In genomic region chr11:47924184-47924671, GRCh38 we compare ENCODE assay signal across 9 cellular contexts. TPM values are rescaled to one million over a fixed set of nuclear protein-coding genes. Genes with fewer than 3 reads are reported as not detected.
DNase-seq lines count a peak whose midpoint lies in the region; ATAC-seq and TF ChIP-seq lines count a peak whose summit lies in the region.
"Had no signal": no experiment of that assay in that cellular context is flagged by ENCODE, and none has a peak within 500 bp of the region (broad histone marks: within the 10 kb centered on the region; RNA-seq: fewer than 3 reads in every experiment).

No MANE protein-coding gene starts in this region.

- no peak overlapping the region for H3K27ac ChIP-seq in RWPE2 (ENCODE audit: poor library complexity, severe bottlenecking)
- H3K27ac ChIP-seq in suprapubic skin, result peak overlapping the region; percentile 41
- no peak overlapping the region for H3K27ac ChIP-seq in aorta (ENCODE audit: low read depth in 1 of 2, low read length in 2 of 2)

- H3K36me3 ChIP-seq in RWPE2 (ENCODE audit: low read depth) (no peaks in the 10 kb centered on the region), suprapubic skin (no peaks in the 10 kb centered on the region), aorta (ENCODE audit: control insufficient read depth in 1 of 2, insufficient read depth in 2 of 2, low read length in 1 of 2) (no peaks in the 10 kb centered on the region)

- DNase-seq in activated T-cell treated with anti-CD3 and anti-CD28 coated beads for 48 hours (ENCODE audit: low read depth) (peak; percentile 20), activated T-cell treated with anti-CD3 and anti-CD28 coated beads for 4 hours (no peak), RWPE2 (ENCODE audit: low spot score) (no peak), iris pigment epithelial cell (ENCODE audit: low read depth) (peak; percentile 79), suprapubic skin (ENCODE audit: low spot score in 2 of 2) (no peak), aorta (no peak)
- DNase-seq: activated CD8-positive, alpha-beta memory T cell treated with anti-CD3 and anti-CD28 coated beads for 24 hours had no signal

- ATAC-seq in RWPE2 (ENCODE audit: low read depth) (peak; percentile 76), aorta (ENCODE audit: low FRiP score) (no peak), GM18511 (IDR thresholded peaks at IDR 0.05; ENCODE audit: unreplicated experiment) (no peak), GM18517 (IDR thresholded peaks at IDR 0.05; ENCODE audit: unreplicated experiment) (no peak)

- H3K4me1 ChIP-seq in RWPE2 (ENCODE audit: insufficient read depth, poor library complexity, severe bottlenecking) (peaks cover 4% of the 10 kb centered on the region), suprapubic skin (peaks cover 14% of the 10 kb centered on the region), aorta (ENCODE audit: control insufficient read depth in 1 of 2, insufficient read depth in 2 of 2, low read length in 2 of 2) (no peaks in the 10 kb centered on the region)

- TF ChIP-seq POLR2A in suprapubic skin (IDR thresholded peaks at IDR 0.05), result no peak

- H3K9me3 ChIP-seq in RWPE2 (ENCODE audit: severe bottlenecking), result no peaks in the 10 kb centered on the region
- H3K9me3 ChIP-seq in suprapubic skin, result no peaks in the 10 kb centered on the region
- H3K9me3 ChIP-seq in aorta (ENCODE audit: control insufficient read depth, low read length), result no peaks in the 10 kb centered on the region

- intact Hi-C loops in aorta (cut with DNase I), result no loop called here

- no peaks in the 10 kb centered on the region for H3K27me3 ChIP-seq in RWPE2 (ENCODE audit: insufficient read depth, poor library complexity, severe bottlenecking)
- no peaks in the 10 kb centered on the region for H3K27me3 ChIP-seq in suprapubic skin
- H3K27me3 ChIP-seq in aorta (ENCODE audit: control insufficient read depth in 1 of 2, insufficient read depth in 2 of 2, low read length in 1 of 2), result no peaks in the 10 kb centered on the region

- TF ChIP-seq EP300 in suprapubic skin (IDR thresholded peaks at IDR 0.05), result no peak

- no peak for TF ChIP-seq CTCF in RWPE2 (IDR thresholded peaks at IDR 0.05; ENCODE audit: poor library complexity, severe bottlenecking)
- TF ChIP-seq CTCF in suprapubic skin (IDR thresholded peaks at IDR 0.05), result no peak

- H3K4me3 ChIP-seq in RWPE2 (ENCODE audit: severe bottlenecking) (no peak overlapping the region), suprapubic skin (no peak overlapping the region), aorta (ENCODE audit: low read length in 2 of 2) (no peak overlapping the region)

- 33% methylated on average over 8 of the region's 8 CpGs for WGBS in suprapubic skin
- 22 to 23% methylated on average over 8 of the region's 8 CpGs for WGBS in aorta, 2 donors

RNA-seq across cellular contexts. Expression of gene PTPRJ, which starts 56.1 kb away (rescaled TPM):
- total RNA-seq in suprapubic skin (10 to 100 TPM in 3 of 4 donors, 1 to 10 TPM in 1; 4.0 to 15.5 (median 13.1) TPM), aorta (10 to 100 TPM; 14.3 to 20.1 TPM)
- polyA plus RNA-seq in aorta, result 1 to 10 TPM; 2.0 to 2.8 TPM

Comparison
In these comparisons a context has a peak if more than half of its experiments do, and no peak if none do; other contexts are left out.
1. DNase-seq: peak in activated T-cell treated with anti-CD3 and anti-CD28 coated beads for 48 hours (single experiment) and iris pigment epithelial cell (single experiment); none in activated T-cell treated with anti-CD3 and anti-CD28 coated beads for 4 hours (single experiment), RWPE2 (single experiment), suprapubic skin (0 of 2) and aorta (0 of 2).